In genomic region chr11:44110231-44110679, GRCh38 we compare ENCODE assay signal across 8 cellular contexts. TPM values are rescaled to one million over a fixed set of nuclear protein-coding genes. Genes with fewer than 3 reads are reported as not detected.
DNase-seq lines count a peak whose midpoint lies in the region; ATAC-seq and TF ChIP-seq lines count a peak whose summit lies in the region.

No MANE protein-coding gene starts in this region.

- H3K23ac ChIP-seq in trophoblast cell (ENCODE audit: low read length): no peak overlapping the region

- no peak overlapping the region for H2AK5ac ChIP-seq in trophoblast cell (ENCODE audit: low read length)

- H3K27ac ChIP-seq in trophoblast cell (ENCODE audit: low read depth, low read length): no peak overlapping the region

- no peak overlapping the region for H3K18ac ChIP-seq in trophoblast cell (ENCODE audit: low read length)

- H3K79me2 ChIP-seq in trophoblast cell (ENCODE audit: control insufficient read depth, insufficient read depth, low read length, poor library complexity): no peaks in the 10 kb centered on the region

- no peaks in the 10 kb centered on the region for H3K79me1 ChIP-seq in trophoblast cell (ENCODE audit: low read length)

- H2BK12ac ChIP-seq in trophoblast cell (ENCODE audit: low read length): no peak overlapping the region

- H3K36me3 ChIP-seq in NT2/D1 (ENCODE audit: insufficient read depth, insufficient read length, low read length): peaks cover 41% of the 10 kb centered on the region
- H3K36me3 ChIP-seq in trophoblast cell (ENCODE audit: control insufficient read depth in 1 of 2, insufficient read depth in 2 of 2, low read length in 2 of 2): peaks cover 8 to 22% of the 10 kb centered on the region in 2 experiments

- H2BK120ac ChIP-seq in trophoblast cell (ENCODE audit: insufficient read depth, low read length, poor library complexity): no peak overlapping the region

- H3K4me3 ChIP-seq in NT2/D1 (ENCODE audit: insufficient read length, low read depth): no peak overlapping the region
- H3K4me3 ChIP-seq in fibroblast of mammary gland (ENCODE audit: control insufficient read depth, low read depth, low read length): no peak overlapping the region
- no peak overlapping the region for H3K4me3 ChIP-seq in trophoblast cell (ENCODE audit: low read depth, low read length)

- ATAC-seq in GM19467 (IDR thresholded peaks at IDR 0.05; ENCODE audit: unreplicated experiment) (peak; percentile 88), HG03521 (IDR thresholded peaks at IDR 0.05; ENCODE audit: unreplicated experiment) (peak; percentile 95)

- TF ChIP-seq CTCF in fibroblast of mammary gland (conservative IDR thresholded peaks at IDR 0.05; ENCODE audit: control insufficient read depth, insufficient read depth, low read depth, low read length): peak; percentile 92

- no peak overlapping the region for H4K8ac ChIP-seq in trophoblast cell (ENCODE audit: low read depth, low read length)

- H3K9me3 ChIP-seq in NT2/D1 (ENCODE audit: insufficient read depth, low read length) (no peaks in the 10 kb centered on the region), trophoblast cell (ENCODE audit: insufficient read depth, low read depth, low read length) (no peaks in the 10 kb centered on the region)

- no CpG with 5 or more reads among the region's 4 CpGs for WGBS in trophoblast cell (ENCODE audit: extremely low coverage, insufficient coverage, insufficient read length)

- H3K4ac ChIP-seq in trophoblast cell (ENCODE audit: low read depth, low read length): no peak overlapping the region

- peaks cover 4% of the 10 kb centered on the region for H3K4me1 ChIP-seq in NT2/D1 (ENCODE audit: insufficient read depth, insufficient read length)
- H3K4me1 ChIP-seq in trophoblast cell (ENCODE audit: control insufficient read depth in 1 of 2, insufficient read depth in 2 of 2, low read length in 2 of 2): no peaks in the 10 kb centered on the region

- H4K91ac ChIP-seq in trophoblast cell (ENCODE audit: low read depth, low read length): no peak overlapping the region

- H4K12ac ChIP-seq in trophoblast cell (ENCODE audit: low read depth, low read length): no peak overlapping the region

- no peak overlapping the region for H3K4me2 ChIP-seq in trophoblast cell (ENCODE audit: low read length)

- H3K9ac ChIP-seq in NT2/D1 (ENCODE audit: insufficient read length, low read depth) (no peak overlapping the region), trophoblast cell (ENCODE audit: low read length) (no peak overlapping the region)

- DNase-seq in DMS53 treated with DMSO at 0.1 percent for 48 hours (lab: John Stamatoyannopoulos, UW; ENCODE audit: unreplicated experiment) (peak; percentile 8), NT2/D1 (ENCODE audit: low read depth, low spot score) (peak; percentile 42), activated T-cell treated with anti-CD3 and anti-CD28 coated beads for 48 hours (ENCODE audit: low read depth) (peak; percentile 37), fibroblast of mammary gland (ENCODE audit: low read depth) (peak; percentile 55), trophoblast cell (peak; percentile 38 to 67), dedifferentiated amniotic fluid mesenchymal stem cell (ENCODE audit: extremely low spot score) (no peak)

- H3K27me3 ChIP-seq in NT2/D1 (ENCODE audit: insufficient read depth, insufficient read length) (no peaks in the 10 kb centered on the region), trophoblast cell (ENCODE audit: insufficient read depth, low read length) (no peaks in the 10 kb centered on the region)

- no peak overlapping the region for H2AFZ ChIP-seq in trophoblast cell (ENCODE audit: insufficient read depth, low read length, poor library complexity)

- no peak overlapping the region for H3K14ac ChIP-seq in trophoblast cell (ENCODE audit: low read length)

- no peak overlapping the region for H2BK5ac ChIP-seq in trophoblast cell (ENCODE audit: low read depth, low read length, poor library complexity)

RNA-seq across cellular contexts. Expression of gene EXT2, which starts 14.8 kb away (rescaled TPM):
- 28.9 and 29.7 TPM in 2 replicates for polyA plus RNA-seq in trophoblast cell (2013)

RNA-seq across cellular contexts. Expression of gene ACCS, which starts 44.2 kb away (rescaled TPM):
- polyA plus RNA-seq in trophoblast cell (2013): 2.7 and 2.9 TPM in 2 replicates
